ENCODE assay signal across 34 cellular contexts in the genomic region with DNA sequence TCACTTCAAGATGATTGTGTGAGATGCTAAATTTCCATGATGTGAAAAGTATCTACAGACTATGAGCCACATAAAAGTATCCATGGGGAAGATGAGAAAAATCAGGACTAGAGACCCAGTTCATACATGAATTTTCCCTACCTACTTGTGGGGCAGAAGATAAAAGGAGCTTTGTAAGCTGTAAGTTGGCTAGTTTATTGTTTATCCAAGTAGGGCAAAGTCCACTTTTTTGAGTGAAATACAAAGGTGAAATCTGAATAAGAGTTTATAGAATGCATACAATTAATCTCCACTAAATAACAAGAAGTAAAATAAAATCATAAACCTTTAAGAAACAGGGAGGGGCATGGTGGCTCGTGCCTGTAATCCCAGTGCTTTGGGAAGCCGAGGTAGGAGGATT.
"Had no signal": no experiment of that assay in that cellular context is flagged by ENCODE, and none has a peak within 500 bp of the region (broad histone marks: within the 10 kb centered on the region; RNA-seq: fewer than 3 reads in every experiment).

No MANE protein-coding gene starts in this region.

- H3K4me1 Mint-ChIP-seq: activated CD4-positive, alpha-beta memory T cell treated with anti-CD3 and anti-CD28 coated beads, Interleukin-2, amount 10 ng/mL, durations not matched to agents 7 days and 5 days; activated CD4-positive, alpha-beta T cell treated with anti-CD3 and anti-CD28 coated beads, Interleukin-2, amount 10 ng/mL, durations not matched to agents 7 days and 5 days; activated naive CD4-positive, alpha-beta T cell treated with anti-CD3 and anti-CD28 coated beads, Interleukin-2, amount 10 ng/mL, durations not matched to agents 7 days and 5 days; activated naive CD8-positive, alpha-beta T cell treated with anti-CD3 and anti-CD28 coated beads, Interleukin-2, amount 10 ng/mL, durations not matched to agents 7 days and 5 days; T-helper 17 cell had no signal

- H3K4me3 Mint-ChIP-seq: activated CD4-positive, alpha-beta memory T cell treated with anti-CD3 and anti-CD28 coated beads, Interleukin-2, amount 10 ng/mL, durations not matched to agents 7 days and 5 days; activated CD4-positive, alpha-beta T cell treated with anti-CD3 and anti-CD28 coated beads, Interleukin-2, amount 10 ng/mL, durations not matched to agents 7 days and 5 days; activated naive CD4-positive, alpha-beta T cell treated with anti-CD3 and anti-CD28 coated beads, Interleukin-2, amount 10 ng/mL, durations not matched to agents 7 days and 5 days; activated naive CD8-positive, alpha-beta T cell treated with anti-CD3 and anti-CD28 coated beads, Interleukin-2, amount 10 ng/mL, durations not matched to agents 7 days and 5 days; activated T-cell treated with anti-CD3 and anti-CD28 coated beads, Interleukin-2, amount 50 U/mL, for 24 hours; activated T-cell treated with anti-CD3 and anti-CD28 coated beads, Interleukin-2, amount 50 U/mL, for 72 hours; brain; dendritic cell treated with granulocyte-macrophage colony-stimulating factor and Interleukin-4, amounts not matched to agents 40 ng/mL and 50 ng/mL, for 4 days; T-helper 17 cell; T-helper 2 cell treated with Interferon-gamma antibody and Interleukin-4, amounts not matched to agents 5 μg/mL and 100 μg/mL, for 36 hours had no signal

- DNase-seq: activated CD4-positive, alpha-beta memory T cell treated with anti-CD3 and anti-CD28 coated beads, Interleukin-2, amount 10 ng/mL, durations not matched to agents 7 days and 5 days; activated CD4-positive, alpha-beta T cell treated with anti-CD3 and anti-CD28 coated beads for 1 hour; activated CD4-positive, alpha-beta T cell treated with anti-CD3 and anti-CD28 coated beads for 4 hours; activated CD4-positive, alpha-beta T cell treated with anti-CD3 and anti-CD28 coated beads, Interleukin-2, amount 10 ng/mL, durations not matched to agents 7 days and 5 days; activated CD4-positive, alpha-beta T cell treated with anti-CD3 and anti-CD28 coated beads, Interleukin-2, amount 50 U/mL, for 4 hours; activated CD8-positive, alpha-beta memory T cell treated with anti-CD3 and anti-CD28 coated beads, Interleukin-2, amount 50 U/mL, for 48 hours; activated gamma-delta T cell; activated naive CD4-positive, alpha-beta T cell; activated naive CD4-positive, alpha-beta T cell treated with anti-CD3 and anti-CD28 coated beads, Interleukin-2, amount 10 ng/mL, durations not matched to agents 7 days and 5 days; activated naive CD8-positive, alpha-beta T cell treated with anti-CD3 and anti-CD28 coated beads, Interleukin-2, amount 10 ng/mL, durations not matched to agents 7 days and 5 days; activated T-cell treated with anti-CD3 and anti-CD28 coated beads for 4 hours; activated T-cell treated with anti-CD3 and anti-CD28 coated beads, Interleukin-2, amount 50 U/mL, for 24 hours; activated T-cell treated with anti-CD3 and anti-CD28 coated beads, Interleukin-2, amount 50 U/mL, for 72 hours; central memory CD4-positive, alpha-beta T cell; cerebellar nuclear complex; dorsolateral prefrontal cortex; effector memory CD4-positive, alpha-beta T cell; erythroblast; foreskin keratinocyte; gastrocnemius medialis; glutamatergic neuron; heart left ventricle; T-helper 1 cell; T-helper 17 cell; T1000 had no signal

- H3K27me3 Mint-ChIP-seq: activated CD4-positive, alpha-beta memory T cell treated with anti-CD3 and anti-CD28 coated beads, Interleukin-2, amount 10 ng/mL, durations not matched to agents 7 days and 5 days; activated CD4-positive, alpha-beta T cell treated with anti-CD3 and anti-CD28 coated beads, Interleukin-2, amount 10 ng/mL, durations not matched to agents 7 days and 5 days; activated naive CD4-positive, alpha-beta T cell treated with anti-CD3 and anti-CD28 coated beads, Interleukin-2, amount 10 ng/mL, durations not matched to agents 7 days and 5 days; activated naive CD8-positive, alpha-beta T cell treated with anti-CD3 and anti-CD28 coated beads, Interleukin-2, amount 10 ng/mL, durations not matched to agents 7 days and 5 days; activated T-cell treated with anti-CD3 and anti-CD28 coated beads, Interleukin-2, amount 50 U/mL, for 24 hours; brain; dendritic cell treated with granulocyte-macrophage colony-stimulating factor and Interleukin-4, amounts not matched to agents 40 ng/mL and 50 ng/mL, for 4 days; T-helper 17 cell had no signal

- H3K36me3 Mint-ChIP-seq: activated naive CD4-positive, alpha-beta T cell treated with anti-CD3 and anti-CD28 coated beads, Interleukin-2, amount 10 ng/mL, durations not matched to agents 7 days and 5 days; activated naive CD4-positive, alpha-beta T cell treated with anti-CD3 and anti-CD28 coated beads, Interleukin-2, amount 50 U/mL, for 72 hours; activated naive CD8-positive, alpha-beta T cell treated with anti-CD3 and anti-CD28 coated beads, Interleukin-2, amount 10 ng/mL, durations not matched to agents 7 days and 5 days had no signal

- H3K27ac Mint-ChIP-seq: activated CD4-positive, alpha-beta memory T cell treated with anti-CD3 and anti-CD28 coated beads, Interleukin-2, amount 10 ng/mL, durations not matched to agents 7 days and 5 days; activated CD4-positive, alpha-beta T cell treated with anti-CD3 and anti-CD28 coated beads, Interleukin-2, amount 10 ng/mL, durations not matched to agents 7 days and 5 days; activated naive CD4-positive, alpha-beta T cell treated with anti-CD3 and anti-CD28 coated beads, Interleukin-2, amount 10 ng/mL, durations not matched to agents 7 days and 5 days; activated naive CD4-positive, alpha-beta T cell treated with anti-CD3 and anti-CD28 coated beads, Interleukin-2, amount 50 U/mL, for 72 hours; activated naive CD8-positive, alpha-beta T cell treated with anti-CD3 and anti-CD28 coated beads, Interleukin-2, amount 10 ng/mL, durations not matched to agents 7 days and 5 days; activated T-cell treated with anti-CD3 and anti-CD28 coated beads, Interleukin-2, amount 50 U/mL, for 24 hours; activated T-cell treated with anti-CD3 and anti-CD28 coated beads, Interleukin-2, amount 50 U/mL, for 72 hours; dendritic cell treated with granulocyte-macrophage colony-stimulating factor and Interleukin-4, amounts not matched to agents 40 ng/mL and 50 ng/mL, for 4 days; T-helper 17 cell; T-helper 2 cell treated with Interferon-gamma antibody and Interleukin-4, amounts not matched to agents 5 μg/mL and 100 μg/mL, for 36 hours had no signal

- H3K4me1 ChIP-seq: ascending aorta, breast epithelium, esophagus muscularis mucosa, gastrocnemius medialis, heart left ventricle had no signal

- H3K27ac ChIP-seq: ascending aorta, breast epithelium, cardiac muscle cell, coronary artery, dorsolateral prefrontal cortex, esophagus muscularis mucosa, foreskin keratinocyte, gastrocnemius medialis, heart left ventricle had no signal

- H3K36me3 ChIP-seq: ascending aorta, breast epithelium, cardiac muscle cell, esophagus muscularis mucosa, gastrocnemius medialis, heart left ventricle had no signal

- H3K4me3 ChIP-seq: ascending aorta, breast epithelium, cardiac muscle cell, coronary artery, dorsolateral prefrontal cortex, esophagus muscularis mucosa, gastrocnemius medialis, heart left ventricle had no signal

- H3K27me3 ChIP-seq: ascending aorta, breast epithelium, cardiac muscle cell, dorsolateral prefrontal cortex, esophagus muscularis mucosa, foreskin keratinocyte, gastrocnemius medialis, heart left ventricle had no signal

- H3K9me3 Mint-ChIP-seq: brain had no signal

- H3K9me3 ChIP-seq: ascending aorta, breast epithelium, esophagus muscularis mucosa, gastrocnemius medialis, heart left ventricle had no signal

- ATAC-seq: activated naive CD4-positive, alpha-beta T cell treated with anti-CD3 and anti-CD28 coated beads, Interleukin-2, amount 50 U/mL, for 72 hours; activated T-cell treated with anti-CD3 and anti-CD28 coated beads, Interleukin-2, amount 50 U/mL, for 72 hours; foreskin keratinocyte; gastrocnemius medialis; heart left ventricle; T-helper 17 cell had no signal
